In genomic region chr17:61251939-61252865, GRCh38 we compare ENCODE assay signal across 8 cellular contexts.
DNase-seq lines count a peak whose midpoint lies in the region; ATAC-seq and TF ChIP-seq lines count a peak whose summit lies in the region.

No MANE protein-coding gene starts in this region.

- no peak for TF ChIP-seq POLR2A in prostate gland (IDR thresholded peaks at IDR 0.05)

- ATAC-seq in GM18502 (IDR thresholded peaks at IDR 0.05; ENCODE audit: poor library complexity, unreplicated experiment) (no peak), GM19452 (IDR thresholded peaks at IDR 0.05; ENCODE audit: unreplicated experiment) (no peak), GM21576 (IDR thresholded peaks at IDR 0.05; ENCODE audit: unreplicated experiment) (no peak)

- DNase-seq in C1 segment of cervical spinal cord (lab: John Stamatoyannopoulos, UW) (peak in 8 of 14 donors; percentile 22 to 73 (median 39)), SIG-M5 treated with dmso at 0.1 percent for 504 hours (lab: John Stamatoyannopoulos, UW; ENCODE audit: unreplicated experiment) (peak; percentile 99), foreskin fibroblast (peak; percentile 99 to 100), prostate gland (ENCODE audit: low spot score) (peak; percentile 60), NCI-H2227 treated with DMSO at 0.1 percent for 48 hours (lab: John Stamatoyannopoulos, UW) (no peak)

- no peak for TF ChIP-seq CTCF in foreskin fibroblast (IDR thresholded peaks at IDR 0.05; ENCODE audit: low read depth, low read length)
- no peak for TF ChIP-seq CTCF in prostate gland (IDR thresholded peaks at IDR 0.05)

- H3K9me3 ChIP-seq in prostate gland = no peaks in the 10 kb centered on the region

- 7% methylated on average over 10 of the region's 10 CpGs for WGBS in prostate gland

- no peaks in the 10 kb centered on the region for H3K27me3 ChIP-seq in prostate gland (replicated peaks; ENCODE audit: insufficient read depth)

- H3K36me3 ChIP-seq in prostate gland = no peaks in the 10 kb centered on the region

- peak overlapping the region; percentile 15 to 40 for H3K27ac ChIP-seq in prostate gland

- peaks cover 4% of the 10 kb centered on the region for H3K4me1 ChIP-seq in prostate gland (replicated peaks)

- intact Hi-C loops in prostate gland (cut with DNase I) = loop anchor here (5.0 to 10.0 kb wide), 4 partner anchors 40 to 140 kb away; no protein-coding TSS in a partner anchor

- H3K4me3 ChIP-seq in foreskin fibroblast (ENCODE audit: low read depth in 1 of 2, low read length in 2 of 2) (no peak overlapping the region), prostate gland (no peak overlapping the region)
